ENCODE assay signal across 16 cellular contexts in genomic region chr3:172176385-172176784, GRCh38.
DNase-seq lines count a peak whose midpoint lies in the region; ATAC-seq, FAIRE-seq and TF ChIP-seq lines count a peak whose summit lies in the region.
"Had no signal": no experiment of that assay in that cellular context is flagged by ENCODE, and none has a peak within 500 bp of the region (broad histone marks: within the 10 kb centered on the region; RNA-seq: fewer than 3 reads in every experiment).

No MANE protein-coding gene starts in this region.

- TF ChIP-seq EP300 in K562 (IDR thresholded peaks at IDR 0.05; ENCODE audit: low read length) (no peak), upper lobe of left lung (IDR thresholded peaks at IDR 0.05) (no peak)

- FAIRE-seq in K562 (lab: Jason Lieb, UNC): no peak
- FAIRE-seq in kidney (lab: Jason Lieb, UNC): no peak

- intact Hi-C loops in heart left ventricle (cut with DNase I) (no loop called here), cardiac septum (cut with DNase I) (no loop called here), K562 (cut with micrococcal nuclease) (no loop called here), kidney (cut with DNase I) (no loop called here)

- TF ChIP-seq RAD21 in K562 (CRISPR knock-in tag; conservative IDR thresholded peaks at IDR 0.05 in 1 of 2, IDR thresholded peaks at IDR 0.05 in 1 of 2): no peak

- WGBS in heart left ventricle, 4 donors: 14 to 48% (median 36%) methylated on average over 1 of the region's 1 CpG
- 20% methylated on average over 1 of the region's 1 CpG for WGBS in K562 (ENCODE audit: insufficient coverage, low coverage, missing lambda C conversion rate)
- WGBS in upper lobe of left lung, 2 donors: 50% methylated on average over 1 of the region's 1 CpG

- DNase-seq in heart left ventricle (no peak), cardiac septum (ENCODE audit: low spot score) (no peak), K562 (ENCODE audit: extremely low read depth in 1 of 4, low spot score in 3 of 4) (no peak), upper lobe of left lung (no peak), Ammon's horn (ENCODE audit: low spot score) (no peak), NCI-H226 (no peak), kidney (no peak)
- DNase-seq: activated naive CD4-positive, alpha-beta T cell treated with anti-CD3 and anti-CD28 coated beads for 36 hours; activated T-cell treated with anti-CD3 and anti-CD28 coated beads for 4 hours; CD4-positive, CD25-positive, alpha-beta regulatory T cell; colonic mucosa; left colon; NCI-H187; NCI-H510A; stimulated activated CD4-positive, alpha-beta T cell treated with anti-CD3 and anti-CD28 coated beads, Interleukin-4, amount 100 ng/mL, for 24 hours had no signal

- H3K79me2 ChIP-seq in K562 (ENCODE audit: control insufficient read depth, insufficient read depth, low read length): peaks cover 55% of the 10 kb centered on the region

- H3K36me3 ChIP-seq in heart left ventricle: no peaks in the 10 kb centered on the region
- no peaks in the 10 kb centered on the region; the same call in 2 of the 3 replicates for H3K36me3 ChIP-seq in K562 (ENCODE audit: control insufficient read depth, insufficient read depth, low read length)
- H3K36me3 ChIP-seq in muscle layer of duodenum (ENCODE audit: control insufficient read depth in 1 of 2, insufficient read depth in 2 of 2, low read length in 2 of 2): no peaks in the 10 kb centered on the region
- H3K36me3 ChIP-seq in upper lobe of left lung: no peaks in the 10 kb centered on the region
- no peaks in the 10 kb centered on the region for H3K36me3 ChIP-seq in kidney (ENCODE audit: control insufficient read depth in 1 of 2, insufficient read depth in 2 of 2, low read length in 2 of 2)
- H3K36me3 ChIP-seq: colonic mucosa had no signal

- no peak overlapping the region for H2AFZ ChIP-seq in K562 (ENCODE audit: low read depth, low read length)

- H3K9ac ChIP-seq in K562 (ENCODE audit: insufficient read depth in 1 of 2, low read depth in 2 of 2, low read length in 2 of 2) (no peak overlapping the region), kidney (ENCODE audit: low read length in 2 of 2) (no peak overlapping the region)

- no peaks in the 10 kb centered on the region for H3K9me1 ChIP-seq in K562 (ENCODE audit: control insufficient read depth, insufficient read depth, low read length)

- H3K4me2 ChIP-seq in K562 (ENCODE audit: insufficient read depth, low read length): no peak overlapping the region

- H3K27ac ChIP-seq in heart left ventricle (peak overlapping the region in 9 of 12 donors; percentile 15 to 79 (median 30)), K562 (ENCODE audit: extremely low read depth, low read depth, low read length) (peak overlapping the region; percentile 13; the same call in 1 of the 3 replicates), muscle layer of duodenum (ENCODE audit: low read length) (peak overlapping the region; percentile 44), upper lobe of left lung (peak overlapping the region in 3 of 4 donors; percentile 21 to 62 (median 50)), kidney (ENCODE audit: low read depth in 2 of 2, low read length in 2 of 2) (no peak overlapping the region)
- H3K27ac ChIP-seq: colonic mucosa had no signal

- H3K27me3 ChIP-seq in heart left ventricle (no peaks in the 10 kb centered on the region), K562 (ENCODE audit: control insufficient read depth in 2 of 2, insufficient read depth in 2 of 2, low read length in 2 of 2) (no peaks in the 10 kb centered on the region), muscle layer of duodenum (ENCODE audit: low read depth, low read length) (no peaks in the 10 kb centered on the region), upper lobe of left lung (no peaks in the 10 kb centered on the region)
- H3K27me3 ChIP-seq: colonic mucosa had no signal

- in situ Hi-C loops in K562 (cut with MboI): no loop called here

- TF ChIP-seq CTCF in heart left ventricle (IDR thresholded peaks at IDR 0.05): no peak
- TF ChIP-seq CTCF in K562 (IDR thresholded peaks at IDR 0.05 in 2 of 3, conservative IDR thresholded peaks at IDR 0.05 in 1 of 3; ENCODE audit: insufficient read depth in 2 of 3, low read depth in 1 of 3, low read length in 3 of 3): no peak
- TF ChIP-seq CTCF in upper lobe of left lung (IDR thresholded peaks at IDR 0.05): no peak
- TF ChIP-seq CTCF in kidney (IDR thresholded peaks at IDR 0.05; ENCODE audit: borderline replicate concordance, extremely low read depth, insufficient read depth): no peak

- peaks cover 0 to 98% (median 60%) of the 10 kb centered on the region in 12 donors for H3K4me1 ChIP-seq in heart left ventricle
- peaks cover 6 to 9% of the 10 kb centered on the region in 2 experiments for H3K4me1 ChIP-seq in K562 (replicated peaks in 1 of 2; ENCODE audit: control insufficient read depth in 2 of 2, insufficient read depth in 2 of 2, low read length in 2 of 2)
- H3K4me1 ChIP-seq in muscle layer of duodenum (ENCODE audit: control insufficient read depth in 1 of 2, insufficient read depth in 2 of 2, low read length in 2 of 2): peaks cover 4 to 46% of the 10 kb centered on the region in 2 donors
- H3K4me1 ChIP-seq in upper lobe of left lung: peaks cover 31 to 49% (median 39%) of the 10 kb centered on the region in 4 donors
- H3K4me1 ChIP-seq in kidney (ENCODE audit: control insufficient read depth in 1 of 2, insufficient read depth in 1 of 2, low read depth in 1 of 2, low read length in 2 of 2): peaks cover 14 to 17% of the 10 kb centered on the region in 2 donors
- H3K4me1 ChIP-seq: colonic mucosa had no signal

- CTCF ChIA-PET in K562 (lab: Yijun Ruan, JAX; ENCODE audit: low intra/inter-chr PET ratio): no interaction called here

- no TSS peak for BruUV-seq in K562 (replicated peaks; lab: Mats Ljungman, UMichigan)

- POLR2A ChIA-PET in K562 (lab: Yijun Ruan, JAX): interaction anchor here (1.5 kb wide), 1 partner anchor 13 kb away, joined by 5 read pairs; no protein-coding TSS in a partner anchor

- ATAC-seq in heart left ventricle (peak in 2 of 4 donors; percentile 53 to 54), K562 (no peak), upper lobe of left lung (ENCODE audit: low FRiP score in 2 of 2) (peak in 1 of 2 donors; percentile 60)
- ATAC-seq: left colon had no signal

- TF ChIP-seq POLR2A in heart left ventricle (IDR thresholded peaks at IDR 0.05) (no peak), K562 (conservative IDR thresholded peaks at IDR 0.05) (no peak), upper lobe of left lung (IDR thresholded peaks at IDR 0.05) (no peak)

- H3K9me3 ChIP-seq in heart left ventricle (no peaks in the 10 kb centered on the region), K562 (replicated peaks; ENCODE audit: control insufficient read depth, insufficient read depth, low read depth, low read length) (no peaks in the 10 kb centered on the region), muscle layer of duodenum (ENCODE audit: control insufficient read depth in 1 of 2, low read length in 2 of 2) (no peaks in the 10 kb centered on the region), upper lobe of left lung (no peaks in the 10 kb centered on the region), kidney (ENCODE audit: control insufficient read depth in 1 of 2, low read length in 2 of 2) (no peaks in the 10 kb centered on the region)
- H3K9me3 ChIP-seq: colonic mucosa had no signal

- no peak overlapping the region for H3K4me3 ChIP-seq in heart left ventricle
- no peak overlapping the region for H3K4me3 ChIP-seq in K562
- no peak overlapping the region for H3K4me3 ChIP-seq in muscle layer of duodenum (ENCODE audit: low read depth in 1 of 2, low read length in 2 of 2)
- H3K4me3 ChIP-seq in upper lobe of left lung: no peak overlapping the region
- no peak overlapping the region for H3K4me3 ChIP-seq in kidney (ENCODE audit: low read length in 2 of 2)
- H3K4me3 ChIP-seq: colonic mucosa had no signal

- H4K20me1 ChIP-seq in K562 (replicated peaks; ENCODE audit: control insufficient read depth, insufficient read depth, low read length): 0 out of 2 replicates have a peak, but pooled peaks cover 3% of the 10 kb centered on the region

TF ChIP-seq in K562, 482 proteins besides CTCF, POLR2A, EP300 and RAD21 (continues in another document):
- TF ChIP-seq BRF1 (IDR thresholded peaks at IDR 0.05; ENCODE audit: borderline replicate concordance, extremely low read depth, insufficient read length) (no peak), CBFA2T2 (conservative IDR thresholded peaks at IDR 0.05) (no peak), WHSC1 (IDR thresholded peaks at IDR 0.05; ENCODE audit: low read length) (no peak), TFAM (CRISPR knock-in tag; conservative IDR thresholded peaks at IDR 0.05) (no peak), CBX2 (IDR thresholded peaks at IDR 0.05; ENCODE audit: insufficient read depth, low read length, poor library complexity, severe bottlenecking) (no peak), CLOCK (CRISPR knock-in tag; IDR thresholded peaks at IDR 0.05; ENCODE audit: borderline replicate concordance) (no peak), FUS (optimal IDR thresholded peaks at IDR 0.05; ENCODE audit: low read depth, low read length) (no peak)
- TF ChIP-seq, protein P1, sequence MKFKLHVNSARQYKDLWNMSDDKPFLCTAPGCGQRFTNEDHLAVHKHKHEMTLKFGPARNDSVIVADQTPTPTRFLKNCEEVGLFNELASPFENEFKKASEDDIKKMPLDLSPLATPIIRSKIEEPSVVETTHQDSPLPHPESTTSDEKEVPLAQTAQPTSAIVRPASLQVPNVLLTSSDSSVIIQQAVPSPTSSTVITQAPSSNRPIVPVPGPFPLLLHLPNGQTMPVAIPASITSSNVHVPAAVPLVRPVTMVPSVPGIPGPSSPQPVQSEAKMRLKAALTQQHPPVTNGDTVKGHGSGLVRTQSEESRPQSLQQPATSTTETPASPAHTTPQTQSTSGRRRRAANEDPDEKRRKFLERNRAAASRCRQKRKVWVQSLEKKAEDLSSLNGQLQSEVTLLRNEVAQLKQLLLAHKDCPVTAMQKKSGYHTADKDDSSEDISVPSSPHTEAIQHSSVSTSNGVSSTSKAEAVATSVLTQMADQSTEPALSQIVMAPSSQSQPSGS (CRISPR knock-in tag; IDR thresholded peaks at IDR 0.05): no peak

Comparison
In these comparisons a context has a peak if more than half of its experiments do, and no peak if none do; other contexts are left out.
1. H3K27ac ChIP-seq: peak in heart left ventricle (9 of 12), K562 (single experiment), muscle layer of duodenum (single experiment) and upper lobe of left lung (3 of 4); none in kidney (0 of 2).